Comparison of ENCODE assay signal across 15 cellular contexts in genomic region chr2:54638103-54638502, GRCh38.
DNase-seq lines count a peak whose midpoint lies in the region; ATAC-seq, FAIRE-seq and TF ChIP-seq lines count a peak whose summit lies in the region.
"Had no signal": no experiment of that assay in that cellular context is flagged by ENCODE, and none has a peak within 500 bp of the region (broad histone marks: within the 10 kb centered on the region; RNA-seq: fewer than 3 reads in every experiment).

No MANE protein-coding gene starts in this region.

- FAIRE-seq in GM12892 (lab: Jason Lieb, UNC) (peak; percentile 60), K562 (lab: Jason Lieb, UNC) (no peak)

- CTCF ChIA-PET in K562 (lab: Yijun Ruan, JAX; ENCODE audit: low intra/inter-chr PET ratio): no interaction called here

- H3K9ac ChIP-seq in K562 (ENCODE audit: insufficient read depth in 1 of 2, low read depth in 2 of 2, low read length in 2 of 2): no peak overlapping the region

- no peaks in the 10 kb centered on the region for H3K79me2 ChIP-seq in K562 (ENCODE audit: control insufficient read depth, insufficient read depth, low read length)

- TF ChIP-seq POLR2A in GM12892 (IDR thresholded peaks at IDR 0.05; ENCODE audit: low read depth, low read length) (no peak), K562 (conservative IDR thresholded peaks at IDR 0.05) (no peak), thyroid gland (IDR thresholded peaks at IDR 0.05) (no peak)

- ATAC-seq in HG03354 (IDR thresholded peaks at IDR 0.05; ENCODE audit: poor library complexity, severe bottlenecking, unreplicated experiment) (peak; percentile 37), K562 (no peak)
- ATAC-seq: lower lobe of right lung, T-cell had no signal

- H3K36me3 Mint-ChIP-seq in immature natural killer cell: peaks cover 14 to 63% (median 39%) of the 10 kb centered on the region in 3 donors

- no peak overlapping the region for H2AFZ ChIP-seq in K562 (ENCODE audit: low read depth, low read length)

- DNase-seq in GM12892 (ENCODE audit: insufficient read length) (no peak), GM20000 (ENCODE audit: low spot score) (peak; percentile 44), K562 (ENCODE audit: extremely low read depth in 1 of 4, low spot score in 3 of 4) (no peak), HuH-7 (ENCODE audit: low spot score) (no peak), thyroid gland (no peak), immature natural killer cell (no peak)
- no peak for DNase-seq in stimulated activated CD4-positive, alpha-beta T cell treated with anti-CD3 and anti-CD28 coated beads, Interleukin-4, amount 100 ng/mL, for 4 hours
- DNase-seq: dorsolateral prefrontal cortex, lower lobe of right lung, NCI-H1417 treated with DMSO at 0.1 percent for 48 hours, NCI-H748 treated with DMSO at 0.1 percent for 48 hours, posterior cingulate gyrus, T-cell had no signal

- H3K27ac ChIP-seq in K562 (ENCODE audit: extremely low read depth, low read depth, low read length): no peak overlapping the region
- H3K27ac ChIP-seq in thyroid gland: no peak overlapping the region
- H3K27ac ChIP-seq: C4-2B, lower lobe of right lung had no signal

- no peaks in the 10 kb centered on the region for H3K9me1 ChIP-seq in K562 (ENCODE audit: control insufficient read depth, insufficient read depth, low read length)

- H3K4me1 ChIP-seq in K562 (replicated peaks in 1 of 2; ENCODE audit: control insufficient read depth in 2 of 2, insufficient read depth in 2 of 2, low read length in 2 of 2) (0 out of 5 replicates have a peak, but pooled peaks cover 0 to 3% of the 10 kb centered on the region in 2 experiments), thyroid gland (peaks cover 22 to 41% of the 10 kb centered on the region in 2 donors)

- in situ Hi-C loops in K562 (cut with MboI): no loop called here

- intact Hi-C loops in K562 (cut with micrococcal nuclease) (no loop called here), thyroid gland (cut with DNase I) (no loop called here)

- H3K27me3 ChIP-seq in K562 (ENCODE audit: control insufficient read depth in 2 of 2, insufficient read depth in 2 of 2, low read length in 2 of 2) (no peaks in the 10 kb centered on the region), thyroid gland (no peaks in the 10 kb centered on the region)
- H3K27me3 ChIP-seq: dorsolateral prefrontal cortex had no signal

- H3K4me2 ChIP-seq in K562 (ENCODE audit: insufficient read depth, low read length): no peak overlapping the region

- POLR2A ChIA-PET in K562 (lab: Yijun Ruan, JAX): no interaction called here

- no peaks in the 10 kb centered on the region; the same call in 1 of the 2 replicates for H4K20me1 ChIP-seq in K562 (replicated peaks; ENCODE audit: control insufficient read depth, insufficient read depth, low read length)

- WGBS in K562 (ENCODE audit: insufficient coverage, low coverage, missing lambda C conversion rate): 79% methylated on average over 3 of the region's 3 CpGs
- 94% methylated on average over 3 of the region's 3 CpGs for WGBS in thyroid gland, 2 donors

- BruUV-seq in K562 (replicated peaks; lab: Mats Ljungman, UMichigan): no TSS peak

- H3K27me3 Mint-ChIP-seq in immature natural killer cell (ENCODE audit: low read depth in 3 of 3): peaks cover 0 to 5% (median 0%) of the 10 kb centered on the region in 3 donors
- H3K27me3 Mint-ChIP-seq: T-cell had no signal

- no peak for TF ChIP-seq EP300 in K562 (IDR thresholded peaks at IDR 0.05; ENCODE audit: low read length)

- no peaks in the 10 kb centered on the region for H3K9me3 Mint-ChIP-seq in immature natural killer cell
- H3K9me3 Mint-ChIP-seq: T-cell had no signal

- H3K4me3 Mint-ChIP-seq in immature natural killer cell: no peak overlapping the region
- H3K4me3 Mint-ChIP-seq: T-cell had no signal

- peaks cover 7 to 29% of the 10 kb centered on the region in 2 donors for H3K4me1 Mint-ChIP-seq in immature natural killer cell

- H3K36me3 ChIP-seq in K562 (ENCODE audit: control insufficient read depth, insufficient read depth, low read length): peaks cover 66% of the 10 kb centered on the region
- peaks cover 11 to 22% of the 10 kb centered on the region in 2 donors for H3K36me3 ChIP-seq in thyroid gland

- H3K9me3 ChIP-seq in K562 (replicated peaks; ENCODE audit: control insufficient read depth, insufficient read depth, low read depth, low read length) (no peaks in the 10 kb centered on the region), thyroid gland (no peaks in the 10 kb centered on the region)
- H3K9me3 ChIP-seq: lower lobe of right lung had no signal

- H3K27ac Mint-ChIP-seq in immature natural killer cell: no peak overlapping the region

- TF ChIP-seq RAD21 in K562 (CRISPR knock-in tag; conservative IDR thresholded peaks at IDR 0.05 in 1 of 2, IDR thresholded peaks at IDR 0.05 in 1 of 2): no peak

- H3K4me3 ChIP-seq in K562 (no peak overlapping the region), thyroid gland (replicated peaks in 1 of 3) (no peak overlapping the region)
- H3K4me3 ChIP-seq: dorsolateral prefrontal cortex, lower lobe of right lung had no signal

- TF ChIP-seq CTCF in GM20000 (IDR thresholded peaks at IDR 0.05; ENCODE audit: extremely low read depth, missing control alignments) (no peak), K562 (IDR thresholded peaks at IDR 0.05 in 2 of 3, conservative IDR thresholded peaks at IDR 0.05 in 1 of 3; ENCODE audit: insufficient read depth in 2 of 3, low read depth in 1 of 3, low read length in 3 of 3) (no peak), thyroid gland (IDR thresholded peaks at IDR 0.05) (no peak)

TF ChIP-seq in K562, 482 proteins besides CTCF, POLR2A, EP300 and RAD21:
- TF ChIP-seq, protein P1, sequence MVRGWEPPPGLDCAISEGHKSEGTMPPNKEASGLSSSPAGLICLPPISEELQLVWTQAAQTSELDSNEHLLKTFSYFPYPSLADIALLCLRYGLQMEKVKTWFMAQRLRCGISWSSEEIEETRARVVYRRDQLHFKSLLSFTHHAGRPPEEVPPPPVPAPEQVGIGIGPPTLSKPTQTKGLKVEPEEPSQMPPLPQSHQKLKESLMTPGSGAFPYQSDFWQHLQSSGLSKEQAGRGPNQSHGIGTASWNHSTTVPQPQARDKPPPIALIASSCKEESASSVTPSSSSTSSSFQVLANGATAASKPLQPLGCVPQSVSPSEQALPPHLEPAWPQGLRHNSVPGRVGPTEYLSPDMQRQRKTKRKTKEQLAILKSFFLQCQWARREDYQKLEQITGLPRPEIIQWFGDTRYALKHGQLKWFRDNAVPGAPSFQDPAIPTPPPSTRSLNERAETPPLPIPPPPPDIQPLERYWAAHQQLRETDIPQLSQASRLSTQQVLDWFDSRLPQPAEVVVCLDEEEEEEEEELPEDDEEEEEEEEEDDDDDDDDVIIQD (CRISPR knock-in tag; IDR thresholded peaks at IDR 0.05): no peak
- 0 out of 2 replicates have a peak, but pooled peaks have one; percentile 21 for TF ChIP-seq CEBPB (tag; IDR thresholded peaks at IDR 0.05)
